Comparison of ENCODE assay signal across 16 cellular contexts in the genomic region with DNA sequence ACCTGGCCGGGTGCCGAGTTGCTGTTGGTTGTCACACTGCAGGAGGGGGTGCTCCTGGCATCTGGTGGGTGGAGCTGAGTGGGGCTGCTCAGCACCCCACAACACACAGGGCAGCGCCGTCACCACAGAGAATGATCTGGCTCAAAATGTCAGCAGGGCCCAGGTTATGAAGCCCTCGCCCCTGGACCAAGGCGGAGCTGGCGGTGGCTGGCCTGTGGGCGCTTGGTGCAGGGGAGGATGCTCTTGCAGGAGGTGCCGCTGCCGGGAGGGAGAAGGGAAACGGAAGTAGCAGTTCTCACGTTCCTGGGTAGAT. TPM values are rescaled to one million over a fixed set of nuclear protein-coding genes. Genes with fewer than 3 reads are reported as not detected.
A peak's percentile ranks its signal among the peaks of the same experiment; 100 is the strongest.
DNase-seq lines count a peak whose midpoint lies in the region; ATAC-seq and TF ChIP-seq lines count a peak whose summit lies in the region.
"Had no signal": no experiment of that assay in that cellular context is flagged by ENCODE, and none has a peak within 500 bp of the region (broad histone marks: within the 10 kb centered on the region; RNA-seq: fewer than 3 reads in every experiment).

No MANE protein-coding gene starts in this region.

- no peaks in the 10 kb centered on the region for H3K9me3 ChIP-seq in osteoblast (ENCODE audit: low read depth, low read length)
- H3K9me3 ChIP-seq: left lung, prostate gland had no signal

- H3K27me3 Mint-ChIP-seq in activated CD4-positive, alpha-beta T cell treated with anti-CD3 and anti-CD28 coated beads for 36 hours: no peaks in the 10 kb centered on the region
- H3K27me3 Mint-ChIP-seq in activated CD4-positive, alpha-beta T cell treated with anti-CD3 and anti-CD28 coated beads, Interleukin-2, amount 10 ng/mL, durations not matched to agents 7 days and 5 days: no peaks in the 10 kb centered on the region
- H3K27me3 Mint-ChIP-seq in IgD-negative memory B cell: peaks cover 1% of the 10 kb centered on the region

- CTCF ChIA-PET in activated CD4-positive, alpha-beta T cell treated with anti-CD3 and anti-CD28 coated beads for 36 hours (lab: Charles Lee): no interaction called here
- CTCF ChIA-PET in activated CD4-positive, alpha-beta T cell treated with anti-CD3 and anti-CD28 coated beads, Interleukin-2, amount 10 ng/mL, durations not matched to agents 7 days and 5 days (lab: Charles Lee): no interaction called here

- H3K4me1 ChIP-seq in osteoblast (ENCODE audit: insufficient read depth, low read length): no peaks in the 10 kb centered on the region

- peaks cover 14% of the 10 kb centered on the region for H3K4me1 Mint-ChIP-seq in activated CD4-positive, alpha-beta T cell treated with anti-CD3 and anti-CD28 coated beads for 36 hours
- H3K4me1 Mint-ChIP-seq in activated CD4-positive, alpha-beta T cell treated with anti-CD3 and anti-CD28 coated beads, Interleukin-2, amount 10 ng/mL, durations not matched to agents 7 days and 5 days: peaks cover 22% of the 10 kb centered on the region
- peaks cover 5 to 18% (median 13%) of the 10 kb centered on the region in 3 donors for H3K4me1 Mint-ChIP-seq in IgD-negative memory B cell

- H3K36me3 Mint-ChIP-seq in activated CD4-positive, alpha-beta T cell treated with anti-CD3 and anti-CD28 coated beads for 36 hours (ENCODE audit: low read depth): peaks cover 8% of the 10 kb centered on the region
- peaks cover 1% of the 10 kb centered on the region for H3K36me3 Mint-ChIP-seq in activated CD4-positive, alpha-beta T cell treated with anti-CD3 and anti-CD28 coated beads, Interleukin-2, amount 10 ng/mL, durations not matched to agents 7 days and 5 days (ENCODE audit: low read depth)
- H3K36me3 Mint-ChIP-seq in IgD-negative memory B cell: no peaks in the 10 kb centered on the region

- peaks cover 28% of the 10 kb centered on the region for H4K20me1 ChIP-seq in osteoblast (ENCODE audit: insufficient read depth, low read length)

- H3K9me3 Mint-ChIP-seq in activated CD4-positive, alpha-beta T cell treated with anti-CD3 and anti-CD28 coated beads for 36 hours (ENCODE audit: low read depth): no peaks in the 10 kb centered on the region
- no peaks in the 10 kb centered on the region for H3K9me3 Mint-ChIP-seq in activated CD4-positive, alpha-beta T cell treated with anti-CD3 and anti-CD28 coated beads, Interleukin-2, amount 10 ng/mL, durations not matched to agents 7 days and 5 days
- H3K9me3 Mint-ChIP-seq in IgD-negative memory B cell: no peaks in the 10 kb centered on the region

- H3K27ac ChIP-seq in cingulate gyrus (ENCODE audit: low read depth, low read length): peak overlapping the region; percentile 91
- H3K27ac ChIP-seq in osteoblast (ENCODE audit: low read depth, low read length): no peak overlapping the region
- H3K27ac ChIP-seq: HL-60, left lung, prostate gland had no signal

- no peak for TF ChIP-seq CTCF in osteoblast (IDR thresholded peaks at IDR 0.05; ENCODE audit: extremely low read depth, low read depth, low read length)

- H3K4me3 ChIP-seq in osteoblast (ENCODE audit: insufficient read depth, low read length): no peak overlapping the region
- H3K4me3 ChIP-seq: left lung, prostate gland had no signal

- H3K36me3 ChIP-seq in osteoblast (ENCODE audit: insufficient read depth, low read length): no peaks in the 10 kb centered on the region
- H3K36me3 ChIP-seq: left lung, prostate gland had no signal

- ATAC-seq in activated CD4-positive, alpha-beta T cell treated with anti-CD3 and anti-CD28 coated beads for 36 hours: no peak
- no peak for ATAC-seq in HG03159 (IDR thresholded peaks at IDR 0.05; ENCODE audit: unreplicated experiment)
- ATAC-seq: left lung had no signal

- no peak overlapping the region for H3K4me3 Mint-ChIP-seq in activated CD4-positive, alpha-beta T cell treated with anti-CD3 and anti-CD28 coated beads for 36 hours
- no peak overlapping the region for H3K4me3 Mint-ChIP-seq in activated CD4-positive, alpha-beta T cell treated with anti-CD3 and anti-CD28 coated beads, Interleukin-2, amount 10 ng/mL, durations not matched to agents 7 days and 5 days
- peak overlapping the region in 1 of 4 donors; percentile 26 for H3K4me3 Mint-ChIP-seq in IgD-negative memory B cell

- POLR2A ChIA-PET in activated CD4-positive, alpha-beta T cell treated with anti-CD3 and anti-CD28 coated beads for 36 hours (lab: Charles Lee): no interaction called here
- POLR2A ChIA-PET in activated CD4-positive, alpha-beta T cell treated with anti-CD3 and anti-CD28 coated beads, Interleukin-2, amount 10 ng/mL, durations not matched to agents 7 days and 5 days (lab: Charles Lee): no interaction called here

- intact Hi-C loops in activated CD4-positive, alpha-beta T cell treated with anti-CD3 and anti-CD28 coated beads for 36 hours (cut with DNase I, micrococcal nuclease): no loop called here

- peaks cover 8% of the 10 kb centered on the region for H3K27me3 ChIP-seq in osteoblast (ENCODE audit: insufficient read depth, low read length)

- no peak overlapping the region for H2AFZ ChIP-seq in osteoblast (ENCODE audit: low read length)

- no peak for DNase-seq in activated CD4-positive, alpha-beta T cell treated with anti-CD3 and anti-CD28 coated beads for 36 hours
- no peak for DNase-seq in activated CD4-positive, alpha-beta T cell treated with anti-CD3 and anti-CD28 coated beads, Interleukin-2, amount 10 ng/mL, durations not matched to agents 7 days and 5 days
- peak; percentile 41 for DNase-seq in osteoblast (ENCODE audit: insufficient read length, low spot score, missing footprints)
- no peak for DNase-seq in mesenteric fat pad (ENCODE audit: low spot score)
- no peak for DNase-seq in NCI-H82 treated with DMSO at 0.1 percent for 48 hours (lab: John Stamatoyannopoulos, UW; ENCODE audit: unreplicated experiment)
- DNase-seq: ACHN, Karpas-422, left lung, NCI-H1694 treated with DMSO at 0.1 percent for 48 hours, NCI-H524 had no signal

- peak overlapping the region; percentile 47 for H3K27ac Mint-ChIP-seq in activated CD4-positive, alpha-beta T cell treated with anti-CD3 and anti-CD28 coated beads for 36 hours
- no peak overlapping the region for H3K27ac Mint-ChIP-seq in activated CD4-positive, alpha-beta T cell treated with anti-CD3 and anti-CD28 coated beads, Interleukin-2, amount 10 ng/mL, durations not matched to agents 7 days and 5 days
- peak overlapping the region; percentile 36 to 71 (median 66) for H3K27ac Mint-ChIP-seq in IgD-negative memory B cell

- peaks cover 4% of the 10 kb centered on the region for H3K79me2 ChIP-seq in osteoblast (ENCODE audit: insufficient read depth, low read length)

- no peak overlapping the region for H3K4me2 ChIP-seq in osteoblast (ENCODE audit: insufficient read depth, low read length)

RNA-seq across cellular contexts. Expression of a gene that starts 14.2 kb away (rescaled TPM):
- 100 to 1,000 TPM; 156 to 221 TPM for total RNA-seq in activated CD4-positive, alpha-beta T cell treated with anti-CD3 and anti-CD28 coated beads for 36 hours
- 100 to 1,000 TPM; 245 to 248 TPM for total RNA-seq in activated CD4-positive, alpha-beta T cell treated with anti-CD3 and anti-CD28 coated beads, Interleukin-2, amount 10 ng/mL, durations not matched to agents 7 days and 5 days
- polyA plus RNA-seq in IgD-negative memory B cell: 11.4 TPM
- total RNA-seq in osteoblast: 40.7 and 42.3 TPM in 2 replicates
- total RNA-seq in mesenteric fat pad: 141 TPM

RNA-seq across cellular contexts. Expression of a gene that starts 19.6 kb away (rescaled TPM):
- under 1 TPM; 0.19 to 0.59 TPM for total RNA-seq in activated CD4-positive, alpha-beta T cell treated with anti-CD3 and anti-CD28 coated beads for 36 hours
- 1 to 10 TPM in 1 of 2 experiments, under 1 TPM in 1; 0.72 to 1.2 TPM for total RNA-seq in activated CD4-positive, alpha-beta T cell treated with anti-CD3 and anti-CD28 coated beads, Interleukin-2, amount 10 ng/mL, durations not matched to agents 7 days and 5 days
- polyA plus RNA-seq in IgD-negative memory B cell: 0.16 TPM
- total RNA-seq in osteoblast (not detected in 2 replicates), mesenteric fat pad (not detected)
- total RNA-seq: left lung had no signal

RNA-seq across cellular contexts. Expression of a gene that starts 28.8 kb away (rescaled TPM):
- 1 to 10 TPM; 5.0 to 5.1 TPM for total RNA-seq in activated CD4-positive, alpha-beta T cell treated with anti-CD3 and anti-CD28 coated beads for 36 hours
- 1 to 10 TPM; 3.8 to 5.4 TPM for total RNA-seq in activated CD4-positive, alpha-beta T cell treated with anti-CD3 and anti-CD28 coated beads, Interleukin-2, amount 10 ng/mL, durations not matched to agents 7 days and 5 days
- polyA plus RNA-seq in IgD-negative memory B cell: not detected
- total RNA-seq in osteoblast (14.4 and 21.4 TPM in 2 replicates), mesenteric fat pad (8.3 TPM)

RNA-seq across cellular contexts. Expression of a gene that starts 38.3 kb away (rescaled TPM):
- under 1 TPM in 1 of 2 experiments, not detected in 1; 0.55 TPM for total RNA-seq in activated CD4-positive, alpha-beta T cell treated with anti-CD3 and anti-CD28 coated beads for 36 hours
- not detected for total RNA-seq in activated CD4-positive, alpha-beta T cell treated with anti-CD3 and anti-CD28 coated beads, Interleukin-2, amount 10 ng/mL, durations not matched to agents 7 days and 5 days
- polyA plus RNA-seq in IgD-negative memory B cell: not detected
- total RNA-seq in osteoblast (18.8 and 20.3 TPM in 2 replicates), mesenteric fat pad (38.1 TPM)
- total RNA-seq: T-helper 2 cell treated with Interferon-gamma antibody and Interleukin-4, amounts not matched to agents 100 ng/mL and 5 ng/mL, for 36 hours had no signal
